In genomic region chr3:73056365-73057150, GRCh38 we compare ENCODE assay signal across 8 cellular contexts. TPM values are rescaled to one million over a fixed set of nuclear protein-coding genes. Genes with fewer than 3 reads are reported as not detected.
DNase-seq lines count a peak whose midpoint lies in the region; ATAC-seq and TF ChIP-seq lines count a peak whose summit lies in the region.

No MANE protein-coding gene starts in this region.

- H3K4me1 ChIP-seq in tibial nerve = peaks cover 0 to 29% (median 10%) of the 10 kb centered on the region in 4 donors

- TF ChIP-seq EP300 in tibial nerve (IDR thresholded peaks at IDR 0.05) = no peak

- no peak overlapping the region for H3K4me3 ChIP-seq in tibial nerve

- no peak for ATAC-seq in omental fat pad (ENCODE audit: low FRiP score)

- TF ChIP-seq CTCF in tibial nerve (IDR thresholded peaks at IDR 0.05) = peak; percentile 39 to 64 (median 53)
- TF ChIP-seq CTCF in omental fat pad (IDR thresholded peaks at IDR 0.05) = no peak

- no peak for TF ChIP-seq POLR2A in tibial nerve (IDR thresholded peaks at IDR 0.05)

- WGBS in tibial nerve, 2 donors = 8 to 9% methylated on average over 3 of the region's 3 CpGs

- H3K27me3 ChIP-seq in tibial nerve = no peaks in the 10 kb centered on the region

- H3K36me3 ChIP-seq in tibial nerve = peaks cover 0 to 8% (median 0%) of the 10 kb centered on the region in 3 donors

- peak overlapping the region in 1 of 4 donors; percentile 39 for H3K27ac ChIP-seq in tibial nerve

- no peaks in the 10 kb centered on the region for H3K9me3 ChIP-seq in tibial nerve

- DNase-seq in DMS114 treated with DMSO at 0.1 percent for 48 hours (lab: John Stamatoyannopoulos, UW; ENCODE audit: unreplicated experiment) (peak; percentile 6), Kasumi-1 (lab: John Stamatoyannopoulos, UW) (peak; percentile 67 to 84), amniotic epithelial cell (ENCODE audit: low read depth) (peak; percentile 57), hepatic stellate cell (ENCODE audit: low spot score) (peak; percentile 24), tibial nerve (ENCODE audit: low spot score in 2 of 2) (no peak), mesenteric fat pad (ENCODE audit: low spot score) (no peak), NCI-H524 treated with DMSO at 0.1 percent for 48 hours (lab: John Stamatoyannopoulos, UW) (no peak), omental fat pad (ENCODE audit: low spot score) (no peak)

RNA-seq across cellular contexts. Expression of gene EBLN2, which starts 4.9 kb away (rescaled TPM):
- total RNA-seq in tibial nerve (10 to 100 TPM; 11.9 to 16.4 (median 14.9) TPM), mesenteric fat pad (5.0 TPM), omental fat pad (10 to 100 TPM in 1 of 4 donors, 1 to 10 TPM in 3; 6.3 to 11.2 (median 8.2) TPM)

RNA-seq across cellular contexts. Expression of gene PPP4R2, which starts 59.9 kb away (rescaled TPM):
- total RNA-seq in tibial nerve = 100 to 1,000 TPM in 1 of 4 donors, 10 to 100 TPM in 3; 72.9 to 134 (median 80.6) TPM
- 82.1 TPM for total RNA-seq in mesenteric fat pad
- 10 to 100 TPM; 46.5 to 56.6 (median 52.7) TPM for total RNA-seq in omental fat pad

Comparison
In these comparisons a context has a peak if more than half of its experiments do, and no peak if none do; other contexts are left out.
1. DNase-seq: peak in DMS114 treated with DMSO at 0.1 percent for 48 hours (single experiment), Kasumi-1 (2 of 2), amniotic epithelial cell (single experiment) and hepatic stellate cell (single experiment); none in tibial nerve (0 of 2), mesenteric fat pad (single experiment), NCI-H524 treated with DMSO at 0.1 percent for 48 hours (single experiment) and omental fat pad (single experiment).
2. CTCF ChIP-seq: peak in tibial nerve (5 of 5); none in omental fat pad (0 of 3).